In genomic region chr1:1507305-1507704, GRCh38 we compare ENCODE assay signal across 14 cellular contexts. TPM values are rescaled to one million over a fixed set of nuclear protein-coding genes. Genes with fewer than 3 reads are reported as not detected.
DNase-seq lines count a peak whose midpoint lies in the region; ATAC-seq and TF ChIP-seq lines count a peak whose summit lies in the region.
"Had no signal": no experiment of that assay in that cellular context is flagged by ENCODE, and none has a peak within 500 bp of the region (broad histone marks: within the 10 kb centered on the region; RNA-seq: fewer than 3 reads in every experiment).

No MANE protein-coding gene starts in this region.

- no peaks in the 10 kb centered on the region for H3K27me3 ChIP-seq in breast epithelium

- H3K4me3 Mint-ChIP-seq in T-helper 17 cell: no peak overlapping the region
- H3K4me3 Mint-ChIP-seq in activated T-helper 17 cell treated with anti-CD3 and anti-CD28 coated beads, Interleukin-2, amount 50 U/mL, for 72 hours: peak overlapping the region; percentile 80
- H3K4me3 Mint-ChIP-seq in nephron: peak overlapping the region in 2 of 3 experiments; percentile 30 to 51
- no peak overlapping the region for H3K4me3 Mint-ChIP-seq in type B pancreatic cell
- H3K4me3 Mint-ChIP-seq: CD14-positive monocyte; CD8-positive, alpha-beta T cell; H9 had no signal

- H3K4me1 Mint-ChIP-seq in T-helper 17 cell (peaks cover 17% of the 10 kb centered on the region), nephron (peaks cover 20% of the 10 kb centered on the region), type B pancreatic cell (ENCODE audit: unreplicated experiment) (peaks cover 12% of the 10 kb centered on the region)
- peaks cover 12% of the 10 kb centered on the region for H3K4me1 Mint-ChIP-seq in activated T-helper 17 cell treated with anti-CD3 and anti-CD28 coated beads, Interleukin-2, amount 50 U/mL, for 72 hours

- H3K9me3 Mint-ChIP-seq in activated T-helper 17 cell treated with anti-CD3 and anti-CD28 coated beads, Interleukin-2, amount 50 U/mL, for 72 hours: no peaks in the 10 kb centered on the region
- H3K9me3 Mint-ChIP-seq in nephron (no peaks in the 10 kb centered on the region), type B pancreatic cell (no peaks in the 10 kb centered on the region)
- H3K9me3 Mint-ChIP-seq: CD8-positive, alpha-beta T cell; H9 had no signal

- no peaks in the 10 kb centered on the region for H3K36me3 ChIP-seq in breast epithelium

- H3K4me3 ChIP-seq in breast epithelium: no peak overlapping the region

- H3K9me3 ChIP-seq in T-helper 17 cell (ENCODE audit: control insufficient read depth, low read length, poor library complexity, severe bottlenecking): no peaks in the 10 kb centered on the region
- H3K9me3 ChIP-seq in breast epithelium: no peaks in the 10 kb centered on the region

- TF ChIP-seq POLR2A in breast epithelium (IDR thresholded peaks at IDR 0.05): no peak

- DNase-seq in T-helper 17 cell (no peak), type B pancreatic cell (ENCODE audit: extremely low spot score, unreplicated experiment) (no peak), breast epithelium (ENCODE audit: low spot score in 2 of 2) (no peak), kidney tubule cell (ENCODE audit: low spot score) (no peak)
- DNase-seq: CD8-positive, alpha-beta T cell; COR-L47; DMS153; DMS79 treated with DMSO at 0.1 percent for 48 hours; EL; GOT3; H9 had no signal

- intact Hi-C loops in breast epithelium (cut with DNase I; ENCODE audit: low total_unique reads): no loop called here

- H3K27ac Mint-ChIP-seq in T-helper 17 cell (peak overlapping the region; percentile 37), nephron (peak overlapping the region in 2 of 3 experiments; percentile 46 to 54), type B pancreatic cell (peak overlapping the region; percentile 10)
- peak overlapping the region; percentile 56 for H3K27ac Mint-ChIP-seq in activated T-helper 17 cell treated with anti-CD3 and anti-CD28 coated beads, Interleukin-2, amount 50 U/mL, for 72 hours
- H3K27ac Mint-ChIP-seq: CD8-positive, alpha-beta T cell; H9 had no signal

- no peak for TF ChIP-seq CTCF in nephron (IDR thresholded peaks at IDR 0.05; ENCODE audit: unreplicated experiment in 3 of 3)
- no peak for TF ChIP-seq CTCF in type B pancreatic cell (conservative IDR thresholded peaks at IDR 0.05)
- TF ChIP-seq CTCF in breast epithelium (IDR thresholded peaks at IDR 0.05): no peak

- no peaks in the 10 kb centered on the region for H3K4me1 ChIP-seq in breast epithelium

- H3K36me3 Mint-ChIP-seq in T-helper 17 cell (ENCODE audit: low read depth): peaks cover 3% of the 10 kb centered on the region
- H3K36me3 Mint-ChIP-seq in activated T-helper 17 cell treated with anti-CD3 and anti-CD28 coated beads, Interleukin-2, amount 50 U/mL, for 72 hours (ENCODE audit: low read depth): no peaks in the 10 kb centered on the region
- no peaks in the 10 kb centered on the region for H3K36me3 Mint-ChIP-seq in nephron (ENCODE audit: low read depth)
- H3K36me3 Mint-ChIP-seq in type B pancreatic cell: no peaks in the 10 kb centered on the region
- H3K36me3 Mint-ChIP-seq: CD14-positive monocyte had no signal

- H3K27me3 Mint-ChIP-seq in T-helper 17 cell (no peaks in the 10 kb centered on the region), nephron (ENCODE audit: low read depth) (no peaks in the 10 kb centered on the region), type B pancreatic cell (no peaks in the 10 kb centered on the region)
- no peaks in the 10 kb centered on the region for H3K27me3 Mint-ChIP-seq in activated T-helper 17 cell treated with anti-CD3 and anti-CD28 coated beads, Interleukin-2, amount 50 U/mL, for 72 hours

- no peak overlapping the region for H3K27ac ChIP-seq in breast epithelium

- no peak for ATAC-seq in T-helper 17 cell
- no peak for ATAC-seq in activated T-helper 17 cell treated with anti-CD3 and anti-CD28 coated beads, Interleukin-2, amount 50 U/mL, for 72 hours (replicated peaks)
- ATAC-seq: CD8-positive, alpha-beta T cell had no signal

RNA-seq across cellular contexts. Expression of gene ATAD3A, which starts 4.7 kb away (rescaled TPM):
- 10 to 100 TPM; 20.3 to 23.3 TPM for total RNA-seq in T-helper 17 cell
- 10 to 100 TPM; 24.2 to 56.8 TPM for total RNA-seq in activated T-helper 17 cell treated with anti-CD3 and anti-CD28 coated beads, Interleukin-2, amount 50 U/mL, for 72 hours
- 37.8 and 39.8 TPM in 2 replicates for total RNA-seq in type B pancreatic cell (ENCODE audit: low replicate concordance)
- total RNA-seq in breast epithelium: 10 to 100 TPM; 14.9 to 22.3 (median 15.5) TPM

RNA-seq across cellular contexts. Expression of gene TMEM240, which starts 33.1 kb away (rescaled TPM):
- under 1 TPM in 1 of 2 donors, not detected in 1; 0.44 TPM for total RNA-seq in T-helper 17 cell
- 1 to 10 TPM; 2.1 to 2.3 TPM for total RNA-seq in activated T-helper 17 cell treated with anti-CD3 and anti-CD28 coated beads, Interleukin-2, amount 50 U/mL, for 72 hours
- 3.1 and 10.3 TPM in 2 replicates for total RNA-seq in type B pancreatic cell (ENCODE audit: low replicate concordance)
- total RNA-seq in breast epithelium: 1 to 10 TPM; 3.5 to 8.8 (median 3.8) TPM

RNA-seq across cellular contexts. Expression of gene ATAD3B, which starts 35.7 kb away (rescaled TPM):
- total RNA-seq in T-helper 17 cell (10 to 100 TPM; 41.7 to 45.1 TPM), type B pancreatic cell (ENCODE audit: low replicate concordance) (37.2 and 44.3 TPM in 2 replicates), breast epithelium (10 to 100 TPM in 2 of 3 donors, 1 to 10 TPM in 1; 9.9 to 22.9 (median 22.4) TPM)
- 10 to 100 TPM; 24.6 to 55.5 TPM for total RNA-seq in activated T-helper 17 cell treated with anti-CD3 and anti-CD28 coated beads, Interleukin-2, amount 50 U/mL, for 72 hours

RNA-seq across cellular contexts. Expression of gene ATAD3C, which starts 57.8 kb away (rescaled TPM):
- total RNA-seq in T-helper 17 cell (1 to 10 TPM in 1 of 2 donors, under 1 TPM in 1; 0.13 to 2.9 TPM), type B pancreatic cell (ENCODE audit: low replicate concordance) (1.8 and 2.4 TPM in 2 replicates), breast epithelium (1 to 10 TPM; 1.9 to 8.5 (median 4.3) TPM)
- total RNA-seq in activated T-helper 17 cell treated with anti-CD3 and anti-CD28 coated beads, Interleukin-2, amount 50 U/mL, for 72 hours: 1 to 10 TPM; 1.4 to 2.1 TPM

Comparison
In these comparisons a context has a peak if more than half of its experiments do, and no peak if none do; other contexts are left out.
1. H3K4me3 Mint-ChIP-seq: peak in activated T-helper 17 cell treated with anti-CD3 and anti-CD28 coated beads, Interleukin-2, amount 50 U/mL, for 72 hours (single experiment) and nephron (2 of 3); none in T-helper 17 cell (single experiment) and type B pancreatic cell (single experiment).
2. Peak in every context shown above with its lines, with median percentiles within 50 percentile points of each other: H3K27ac Mint-ChIP-seq.